Comparison of ENCODE assay signal across 7 cellular contexts in the genomic region with DNA sequence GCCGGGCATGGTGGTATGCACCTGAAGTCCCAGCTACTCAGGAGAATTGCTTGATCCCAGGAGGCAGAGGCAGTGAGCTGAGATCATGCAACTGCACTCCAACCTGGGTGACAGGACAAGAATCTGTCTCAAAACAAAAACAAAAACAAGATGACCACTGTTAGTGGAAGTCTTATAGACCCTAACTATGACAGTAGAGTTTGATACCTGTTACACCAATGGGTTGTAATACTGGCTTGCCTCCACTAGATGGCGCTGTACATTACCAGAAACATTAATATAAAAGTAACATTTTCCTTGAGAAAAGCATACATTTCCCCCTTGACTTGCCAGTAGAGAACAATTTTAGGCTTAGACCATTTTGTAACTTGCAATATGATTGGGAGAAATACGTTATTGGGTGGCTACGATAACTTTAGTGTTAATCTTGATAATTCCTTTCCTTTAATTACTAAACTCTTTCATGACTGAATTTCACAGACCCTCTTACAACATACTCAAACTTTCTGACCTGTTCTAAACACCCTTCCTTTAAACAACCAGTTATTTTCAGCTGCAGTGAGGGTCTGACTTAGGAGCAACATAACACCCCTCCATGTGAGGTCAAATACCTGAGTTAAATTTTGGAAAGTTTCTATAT. TPM values are rescaled to one million over a fixed set of nuclear protein-coding genes. Genes with fewer than 3 reads are reported as not detected.
A peak's percentile ranks its signal among the peaks of the same experiment; 100 is the strongest.
DNase-seq lines count a peak whose midpoint lies in the region; ATAC-seq, FAIRE-seq and TF ChIP-seq lines count a peak whose summit lies in the region.

No MANE protein-coding gene starts in this region.

- BruUV-seq in IMR-90 (replicated peaks; lab: Mats Ljungman, UMichigan) = no TSS peak

- dilution Hi-C loops in IMR-90 (cut with HindIII; ENCODE audit: low sequenced_read_pairs, unreplicated experiment) = no loop called here

- H2AK9ac ChIP-seq in IMR-90 (replicated peaks; ENCODE audit: low read depth, low read length, poor library complexity) = no peak overlapping the region

- FAIRE-seq in G401.6 (lab: Jason Lieb, UNC) (peak; percentile 81), bronchial epithelial cell (lab: Jason Lieb, UNC) (no peak)

- in situ Hi-C loops in IMR-90 (cut with MboI; ENCODE audit: low sequenced_read_pairs) = no loop called here

- no peak overlapping the region for H3K23ac ChIP-seq in IMR-90 (ENCODE audit: low read depth, low read length)
- H3K23ac ChIP-seq in mesendoderm (ENCODE audit: low read length) = no peak overlapping the region

- H3K79me2 ChIP-seq in mesendoderm (ENCODE audit: control insufficient read depth, insufficient read depth, low read length) = no peaks in the 10 kb centered on the region

- no peak overlapping the region for H3K9ac ChIP-seq in IMR-90 (ENCODE audit: low read depth, low read length)
- H3K9ac ChIP-seq in mesendoderm (ENCODE audit: low read length) = no peak overlapping the region

- no peaks in the 10 kb centered on the region for H3K79me1 ChIP-seq in IMR-90 (ENCODE audit: low read depth in 1 of 2, low read length in 2 of 2)
- no peaks in the 10 kb centered on the region for H3K79me1 ChIP-seq in mesendoderm (ENCODE audit: low read length)

- H3K27ac ChIP-seq in IMR-90 (ENCODE audit: insufficient read depth, low read length) = no peak overlapping the region
- H3K27ac ChIP-seq in mesendoderm (ENCODE audit: low read depth, low read length) = no peak overlapping the region

- no peak overlapping the region for H2BK120ac ChIP-seq in IMR-90 (ENCODE audit: low read depth, low read length)
- H2BK120ac ChIP-seq in mesendoderm (ENCODE audit: low read depth, low read length) = no peak overlapping the region

- POLR2A ChIA-PET in IMR-90 (lab: Charles Lee; ENCODE audit: unreplicated experiment) = no interaction called here

- H3K4me1 ChIP-seq in IMR-90 (ENCODE audit: control insufficient read depth, insufficient read depth, low read length) (no peaks in the 10 kb centered on the region), mesendoderm (ENCODE audit: control insufficient read depth, low read depth, low read length) (no peaks in the 10 kb centered on the region)

- intact Hi-C loops in IMR-90 (cut with micrococcal nuclease) = loop anchor here (1.0 kb wide), 3 partner anchors 78 to 236 kb away; no protein-coding TSS in a partner anchor

- TF ChIP-seq CTCF in IMR-90 (conservative IDR thresholded peaks at IDR 0.05; ENCODE audit: low read depth, low read length) (peak; percentile 69), bronchial epithelial cell (IDR thresholded peaks at IDR 0.05; ENCODE audit: insufficient read depth, low read length, severe bottlenecking) (peak; percentile 63)

- no peak overlapping the region for H3K14ac ChIP-seq in IMR-90 (replicated peaks; ENCODE audit: low read depth, low read length)

- H3K4me3 ChIP-seq in IMR-90 (ENCODE audit: insufficient read depth, low read depth, low read length) (no peak overlapping the region), bronchial epithelial cell (ENCODE audit: low read depth, low read length) (no peak overlapping the region), mesendoderm (ENCODE audit: low read length) (no peak overlapping the region)

- TF ChIP-seq RAD21 in IMR-90 (IDR thresholded peaks at IDR 0.05; ENCODE audit: low read length) = peak; percentile 56

- ATAC-seq in IMR-90 (ENCODE audit: low read depth) = peak; percentile 68
- ATAC-seq in stimulated activated naive CD8-positive, alpha-beta T cell treated with anti-CD3 and anti-CD28 coated beads, Interleukin-15, Interleukin-2, amounts not matched to agents 100 U/mL and 50 U/mL, for 24 hours = peak; percentile 49

- no peaks in the 10 kb centered on the region for H3K9me1 ChIP-seq in IMR-90 (ENCODE audit: insufficient read depth, low read length)

- H4K91ac ChIP-seq in IMR-90 (ENCODE audit: insufficient read depth, low read depth, low read length) = no peak overlapping the region

- no peaks in the 10 kb centered on the region for H3K9me3 ChIP-seq in IMR-90 (ENCODE audit: control insufficient read depth, insufficient read depth, low read length)

- no CpG with 5 or more reads among the region's 4 CpGs for whole genome bisulfite sequencing in IMR-90 (ENCODE audit: extremely low coverage in 2 of 2, insufficient read length in 1 of 2), 2 experiments
- no CpG with 5 or more reads among the region's 4 CpGs for WGBS in mesendoderm (ENCODE audit: extremely low coverage, insufficient coverage, low lambda C conversion rate)

- H3K4ac ChIP-seq in IMR-90 (ENCODE audit: low read depth, low read length) (no peak overlapping the region), mesendoderm (ENCODE audit: low read depth, low read length) (peak overlapping the region; percentile 55)

- H3K4me2 ChIP-seq in IMR-90 (ENCODE audit: low read depth, low read length) = no peak overlapping the region
- no peak overlapping the region for H3K4me2 ChIP-seq in mesendoderm (ENCODE audit: low read length)

- CTCF ChIA-PET in IMR-90 (lab: Yijun Ruan, JAX) = interaction anchor here (0.7 to 0.9 kb wide), 2 partner anchors 16 to 23 kb away, joined by 3 to 4 read pairs; no protein-coding TSS in a partner anchor

- no peak for TF ChIP-seq POLR2A in IMR-90 (IDR thresholded peaks at IDR 0.05; ENCODE audit: low read depth, low read length)

- H3K36me3 ChIP-seq in IMR-90 (ENCODE audit: control insufficient read depth, insufficient read depth, low read length) (no peaks in the 10 kb centered on the region), bronchial epithelial cell (ENCODE audit: control insufficient read depth, insufficient read depth, low read length) (no peaks in the 10 kb centered on the region), mesendoderm (ENCODE audit: control insufficient read depth, insufficient read depth, low read length) (no peaks in the 10 kb centered on the region)

- no peak overlapping the region for H2AFZ ChIP-seq in IMR-90 (replicated peaks; ENCODE audit: low read length, poor library complexity)

- H4K20me1 ChIP-seq in IMR-90 (ENCODE audit: insufficient read depth, low read length) = no peaks in the 10 kb centered on the region

- no peak overlapping the region for H3K56ac ChIP-seq in IMR-90 (ENCODE audit: extremely low read depth, insufficient read depth, low read length)
- no peak overlapping the region for H3K56ac ChIP-seq in mesendoderm (ENCODE audit: low read length)

- H2BK5ac ChIP-seq in IMR-90 (ENCODE audit: low read depth, low read length, poor library complexity, severe bottlenecking) = no peak overlapping the region
- no peak overlapping the region for H2BK5ac ChIP-seq in mesendoderm (ENCODE audit: low read length)

- H4K5ac ChIP-seq in IMR-90 (ENCODE audit: low read depth, low read length) (no peak overlapping the region), mesendoderm (ENCODE audit: low read length) (no peak overlapping the region)

- H2BK20ac ChIP-seq in IMR-90 (ENCODE audit: low read depth, low read length) = no peak overlapping the region

- no peak overlapping the region for H3K18ac ChIP-seq in IMR-90 (ENCODE audit: low read depth, low read length)
- no peak overlapping the region for H3K18ac ChIP-seq in mesendoderm (ENCODE audit: low read length)

- H2BK15ac ChIP-seq in IMR-90 (ENCODE audit: low read depth, low read length) (no peak overlapping the region), mesendoderm (replicated peaks; ENCODE audit: low read depth) (no peak overlapping the region)

- DNase-seq in IMR-90 (peak; percentile 36), T follicular helper cell (ENCODE audit: low read depth) (peak; percentile 34), bronchial epithelial cell (ENCODE audit: low read depth) (peak; percentile 37), mesendoderm (peak; percentile 57), DMS79 treated with DMSO at 0.1 percent for 48 hours (lab: John Stamatoyannopoulos, UW) (no peak)
- DNase-seq in stimulated activated naive CD8-positive, alpha-beta T cell treated with anti-CD3 and anti-CD28 coated beads, Interleukin-15, Interleukin-2, amounts not matched to agents 100 U/mL and 50 U/mL, for 24 hours = peak; percentile 53

- H3K27me3 ChIP-seq in IMR-90 (ENCODE audit: control insufficient read depth, insufficient read depth, low read length) (no peaks in the 10 kb centered on the region), bronchial epithelial cell (ENCODE audit: control insufficient read depth, insufficient read depth, low read length) (no peaks in the 10 kb centered on the region), mesendoderm (ENCODE audit: insufficient read depth, low read length, poor library complexity) (no peaks in the 10 kb centered on the region)

- H2AK5ac ChIP-seq in IMR-90 (ENCODE audit: low read depth, low read length) = no peak overlapping the region
- no peak overlapping the region for H2AK5ac ChIP-seq in mesendoderm (ENCODE audit: low read length)

- H4K8ac ChIP-seq in IMR-90 (ENCODE audit: low read depth in 2 of 2, low read length in 2 of 2) (no peak overlapping the region), mesendoderm (ENCODE audit: low read depth, low read length) (no peak overlapping the region)

TF ChIP-seq in IMR-90, 13 proteins besides CTCF, POLR2A, EP300 and RAD21:
- TF ChIP-seq BHLHE40 (IDR thresholded peaks at IDR 0.05; ENCODE audit: low read depth, low read length) = no peak
- peak; percentile 60 for TF ChIP-seq SMC3 (IDR thresholded peaks at IDR 0.05; ENCODE audit: low read depth, low read length)
TF ChIP-seq in IMR-90: peak in this region for 1.

RNA-seq across cellular contexts. Expression of a gene that starts 19.5 kb away (rescaled TPM):
- total RNA-seq in IMR-90 (2012; rRNA removed) (not detected in 2 replicates), bronchial epithelial cell (under 0.01 and 0.26 TPM in 2 replicates)
- polyA plus RNA-seq in IMR-90 (2012; rRNA removed) = not detected in 2 replicates
- not detected in 2 replicates for polyA plus RNA-seq in IMR-90 (2012; cell fraction: cytosol; rRNA removed)
- polyA plus RNA-seq in IMR-90 (2012; cell fraction: nucleus; rRNA removed; ENCODE audit: low replicate concordance) = 0.04 TPM in 1 of 2 replicates, not detected in the other
- 0.08 TPM for polyA plus RNA-seq in mesendoderm (2013, experiment 1 of 2)
- polyA plus RNA-seq in mesendoderm (2013, experiment 2 of 2) = 0.14 TPM

RNA-seq across cellular contexts. Expression of a gene that starts 56.8 kb away (rescaled TPM):
- total RNA-seq in IMR-90 (2012; rRNA removed) (0.83 and 3.9 TPM in 2 replicates), bronchial epithelial cell (1.8 and 2.4 TPM in 2 replicates)
- polyA plus RNA-seq in IMR-90 (2012; rRNA removed) = 0.52 and 1.1 TPM in 2 replicates
- 0.14 and 0.28 TPM in 2 replicates for polyA plus RNA-seq in IMR-90 (2012; cell fraction: cytosol; rRNA removed)
- 0.13 and 0.65 TPM in 2 replicates for polyA plus RNA-seq in IMR-90 (2012; cell fraction: nucleus; rRNA removed; ENCODE audit: low replicate concordance)
- polyA plus RNA-seq in mesendoderm (2013, experiment 1 of 2) = 22.9 TPM
- 23.1 TPM for polyA plus RNA-seq in mesendoderm (2013, experiment 2 of 2)
